In the genomic region with DNA sequence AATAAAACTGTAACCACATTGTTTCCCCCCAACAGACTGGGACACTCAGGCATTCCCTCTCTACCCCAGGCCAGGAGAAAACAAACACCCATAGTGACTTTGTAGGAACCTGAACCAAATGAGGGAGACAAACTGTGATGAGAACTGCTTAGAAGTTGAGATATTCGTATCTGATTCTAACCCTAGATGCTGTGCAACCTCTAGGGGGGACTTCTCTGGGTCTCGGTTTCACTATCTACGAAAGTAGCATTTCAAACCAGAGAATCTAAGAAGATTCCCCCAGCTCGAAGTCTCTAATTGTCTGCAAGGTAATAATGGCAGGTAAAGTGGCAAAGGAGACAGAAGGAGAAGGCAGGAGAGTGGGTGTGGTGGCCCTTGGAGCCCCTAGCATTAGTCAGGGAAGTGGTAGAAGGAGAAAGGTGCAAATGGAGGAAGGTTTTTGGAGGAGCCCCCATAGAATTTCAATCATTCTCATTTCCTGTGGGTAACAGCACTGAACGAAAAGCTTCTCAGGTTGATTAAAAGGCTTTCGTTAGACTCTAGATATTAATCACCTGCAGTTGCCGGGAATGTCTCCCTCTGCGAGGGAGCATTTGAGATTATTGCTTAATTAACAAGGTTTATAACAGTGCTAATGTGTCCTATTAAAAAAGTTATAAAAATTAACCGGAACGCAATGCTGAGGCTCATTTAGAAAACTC, we compare ENCODE assay signal across 16 cellular contexts. TPM values are rescaled to one million over a fixed set of nuclear protein-coding genes. Genes with fewer than 3 reads are reported as not detected.
DNase-seq lines count a peak whose midpoint lies in the region; ATAC-seq lines count a peak whose summit lies in the region.
"Had no signal": no experiment of that assay in that cellular context is flagged by ENCODE, and none has a peak within 500 bp of the region (broad histone marks: within the 10 kb centered on the region; RNA-seq: fewer than 3 reads in every experiment).

No MANE protein-coding gene starts in this region.

- no peaks in the 10 kb centered on the region for H3K79me2 ChIP-seq in trophoblast cell (ENCODE audit: control insufficient read depth, insufficient read depth, low read length, poor library complexity)
- H3K79me2 ChIP-seq: parathyroid adenoma had no signal

- H4K12ac ChIP-seq in trophoblast cell (ENCODE audit: low read depth, low read length), result no peak overlapping the region

- no peak overlapping the region for H3K18ac ChIP-seq in trophoblast cell (ENCODE audit: low read length)

- H3K9ac ChIP-seq in trophoblast cell (ENCODE audit: low read length), result no peak overlapping the region
- H3K9ac ChIP-seq: parathyroid adenoma, SK-N-SH had no signal

- DNase-seq in OCI-M2 (lab: John Stamatoyannopoulos, UW; ENCODE audit: unreplicated experiment) (no peak), NCI-H128 (lab: John Stamatoyannopoulos, UW; ENCODE audit: unreplicated experiment) (no peak), GF-D8 (lab: John Stamatoyannopoulos, UW) (no peak), trophoblast cell (no peak)
- DNase-seq: activated T-cell treated with anti-CD3 and anti-CD28 coated beads, Interleukin-2, amount 50 U/mL, for 24 hours; anterior cingulate cortex; DMS153; dorsolateral prefrontal cortex; NCI-H1417 treated with DMSO at 0.1 percent for 48 hours; SK-N-SH had no signal

- ATAC-seq in GM18502 (IDR thresholded peaks at IDR 0.05; ENCODE audit: poor library complexity, unreplicated experiment) (peak; percentile 88), GM19438 (IDR thresholded peaks at IDR 0.05; ENCODE audit: low read depth, unreplicated experiment) (peak; percentile 65), HG02885 (IDR thresholded peaks at IDR 0.05; ENCODE audit: poor library complexity, unreplicated experiment) (peak; percentile 78), HG03571 (IDR thresholded peaks at IDR 0.05; ENCODE audit: unreplicated experiment) (peak; percentile 63)
- ATAC-seq: activated CD4-positive, CD25-positive, alpha-beta regulatory T cell treated with anti-CD3 and anti-CD28 coated beads, Interleukin-2, amount 50 U/mL, for 24 hours had no signal

- WGBS in trophoblast cell (ENCODE audit: extremely low coverage, insufficient coverage, insufficient read length), result no CpG with 5 or more reads among the region's 10 CpGs

- H3K36me3 ChIP-seq in trophoblast cell (ENCODE audit: control insufficient read depth in 1 of 2, insufficient read depth in 2 of 2, low read length in 2 of 2), result peaks cover 0 to 6% of the 10 kb centered on the region in 2 experiments

- H3K4me1 ChIP-seq in trophoblast cell (ENCODE audit: control insufficient read depth in 1 of 2, insufficient read depth in 2 of 2, low read length in 2 of 2), result no peaks in the 10 kb centered on the region
- H3K4me1 ChIP-seq: parathyroid adenoma had no signal

- no peak overlapping the region for H2BK12ac ChIP-seq in trophoblast cell (ENCODE audit: low read length)

- peaks cover 2% of the 10 kb centered on the region for H3K9me3 ChIP-seq in trophoblast cell (ENCODE audit: insufficient read depth, low read depth, low read length)
- H3K9me3 ChIP-seq: SK-N-SH had no signal

- no peak overlapping the region for H2AK5ac ChIP-seq in trophoblast cell (ENCODE audit: low read length)

- H2AFZ ChIP-seq in trophoblast cell (ENCODE audit: insufficient read depth, low read length, poor library complexity), result no peak overlapping the region
- H2AFZ ChIP-seq: parathyroid adenoma had no signal

- no peak overlapping the region for H3K4me3 ChIP-seq in trophoblast cell (ENCODE audit: low read depth, low read length)

- H3K79me1 ChIP-seq in trophoblast cell (ENCODE audit: low read length), result no peaks in the 10 kb centered on the region

- no peak overlapping the region for H3K4me2 ChIP-seq in trophoblast cell (ENCODE audit: low read length)
- H3K4me2 ChIP-seq: SK-N-SH had no signal

- no peak overlapping the region for H3K27ac ChIP-seq in trophoblast cell (ENCODE audit: low read depth, low read length)
- H3K27ac ChIP-seq: parathyroid adenoma had no signal

- H3K27me3 ChIP-seq in trophoblast cell (ENCODE audit: insufficient read depth, low read length), result no peaks in the 10 kb centered on the region
- H3K27me3 ChIP-seq: dorsolateral prefrontal cortex had no signal

- no peak overlapping the region for H4K8ac ChIP-seq in trophoblast cell (ENCODE audit: low read depth, low read length)

- H4K91ac ChIP-seq in trophoblast cell (ENCODE audit: low read depth, low read length), result no peak overlapping the region

- H3K4ac ChIP-seq in trophoblast cell (ENCODE audit: low read depth, low read length), result no peak overlapping the region

- no peak overlapping the region for H2BK5ac ChIP-seq in trophoblast cell (ENCODE audit: low read depth, low read length, poor library complexity)

- H2BK120ac ChIP-seq in trophoblast cell (ENCODE audit: insufficient read depth, low read length, poor library complexity), result no peak overlapping the region

- H3K14ac ChIP-seq in trophoblast cell (ENCODE audit: low read length), result no peak overlapping the region

- H3K23ac ChIP-seq in trophoblast cell (ENCODE audit: low read length), result no peak overlapping the region

RNA-seq across cellular contexts. Expression of gene BEND5, which starts 46.4 kb away (rescaled TPM):
- 6.6 and 7.1 TPM in 2 replicates for polyA plus RNA-seq in trophoblast cell (2013)
